ENCODE assay signal across 1 cellular context in genomic region chr19:56356944-56357343, GRCh38.
TF ChIP-seq lines count a peak whose summit lies in the region.

No MANE protein-coding gene starts in this region.

TF ChIP-seq in HepG2, 621 proteins besides CTCF, POLR2A, EP300 and RAD21:
- TF ChIP-seq GTF2F1 (IDR thresholded peaks at IDR 0.05; ENCODE audit: low read length) = no peak
- TF ChIP-seq ZNF383 (CRISPR knock-in tag; IDR thresholded peaks at IDR 0.05; ENCODE audit: borderline replicate concordance) = no peak
- no peak for TF ChIP-seq MAFK (conservative IDR thresholded peaks at IDR 0.05 in 1 of 2, IDR thresholded peaks at IDR 0.05 in 1 of 2; ENCODE audit: low read length in 2 of 2)
- peak; percentile 77 for TF ChIP-seq ZNF317 (CRISPR knock-in tag; IDR thresholded peaks at IDR 0.05)
TF ChIP-seq in HepG2: peak in this region for 1.
